9 cellular contexts compared by ENCODE assay signal in genomic region chr16:67284699-67285646, GRCh38. TPM values are rescaled to one million over a fixed set of nuclear protein-coding genes. Genes with fewer than 3 reads are reported as not detected.
A peak's percentile ranks its signal among the peaks of the same experiment; 100 is the strongest.
DNase-seq lines count a peak whose midpoint lies in the region; ATAC-seq and TF ChIP-seq lines count a peak whose summit lies in the region.
"Had no signal": no experiment of that assay in that cellular context is flagged by ENCODE, and none has a peak within 500 bp of the region (broad histone marks: within the 10 kb centered on the region; RNA-seq: fewer than 3 reads in every experiment).

No MANE protein-coding gene starts in this region.

- TF ChIP-seq CTCF in HFFc6 (IDR thresholded peaks at IDR 0.05) (peak; percentile 38; the same call in 1 of the 2 replicates), glutamatergic neuron (IDR thresholded peaks at IDR 0.05; ENCODE audit: partially characterized antibody, unreplicated experiment) (no peak), gastrocnemius medialis (IDR thresholded peaks at IDR 0.05 in 4 of 5, conservative IDR thresholded peaks at IDR 0.05 in 1 of 5) (peak; percentile 29 to 71 (median 65))

- peaks cover 8% of the 10 kb centered on the region for H3K27me3 Mint-ChIP-seq in HFFc6 (ENCODE audit: insufficient read depth)
- peaks cover 11% of the 10 kb centered on the region for H3K27me3 Mint-ChIP-seq in glutamatergic neuron (ENCODE audit: unreplicated experiment)

- no peaks in the 10 kb centered on the region for H3K9me3 ChIP-seq in gastrocnemius medialis

- TF ChIP-seq POLR2A in gastrocnemius medialis (IDR thresholded peaks at IDR 0.05): no peak

- H3K36me3 Mint-ChIP-seq in HFFc6 (ENCODE audit: low read depth): peaks cover 13% of the 10 kb centered on the region
- H3K36me3 Mint-ChIP-seq in glutamatergic neuron (ENCODE audit: unreplicated experiment): peaks cover 8% of the 10 kb centered on the region

- H3K4me3 Mint-ChIP-seq in HFFc6 (no peak overlapping the region), glutamatergic neuron (ENCODE audit: unreplicated experiment) (no peak overlapping the region)

- H3K27me3 ChIP-seq in gastrocnemius medialis: no peaks in the 10 kb centered on the region

- H3K36me3 ChIP-seq in gastrocnemius medialis: no peaks in the 10 kb centered on the region

- no peak overlapping the region for H3K27ac Mint-ChIP-seq in HFFc6
- no peak overlapping the region for H3K27ac Mint-ChIP-seq in glutamatergic neuron (ENCODE audit: unreplicated experiment)

- no peak overlapping the region for H3K4me3 ChIP-seq in gastrocnemius medialis
- H3K4me3 ChIP-seq: SK-N-MC had no signal

- intact Hi-C loops in gastrocnemius medialis (cut with DNase I; ENCODE audit: low total_unique reads): loop anchor here (1.0 kb wide), 1 partner anchor 25 kb away; no protein-coding TSS in a partner anchor

- peaks cover 12% of the 10 kb centered on the region for H3K4me1 Mint-ChIP-seq in HFFc6 (ENCODE audit: low read depth)
- no peaks in the 10 kb centered on the region for H3K4me1 Mint-ChIP-seq in glutamatergic neuron (ENCODE audit: low read depth, unreplicated experiment)

- H3K9me3 Mint-ChIP-seq in HFFc6 (no peaks in the 10 kb centered on the region), glutamatergic neuron (ENCODE audit: unreplicated experiment) (peaks cover 5% of the 10 kb centered on the region)

- no peaks in the 10 kb centered on the region for H3K4me1 ChIP-seq in gastrocnemius medialis

- in situ Hi-C loops in gastrocnemius medialis (cut with MboI; ENCODE audit: low sequenced_read_pairs in 4 of 4): no loop called here

- no peak for DNase-seq in HFFc6
- DNase-seq in RPMI8226: peak; percentile 98
- DNase-seq in glutamatergic neuron: peak; percentile 74
- peak; percentile 27 to 54 for DNase-seq in gastrocnemius medialis
- no peak for DNase-seq in stimulated activated CD4-positive, alpha-beta T cell treated with anti-CD3 and anti-CD28 coated beads, Interleukin-4, amount 100 ng/mL, for 24 hours
- no peak for DNase-seq in activated CD4-positive, alpha-beta T cell treated with anti-CD3 and anti-CD28 coated beads for 1 hour
- DNase-seq in HPDE6-E6E7 (ENCODE audit: extremely low spot score): no peak
- no peak for DNase-seq in putamen (ENCODE audit: low spot score)

- H3K27ac ChIP-seq in gastrocnemius medialis: no peak overlapping the region
- H3K27ac ChIP-seq: SK-N-MC had no signal

- peak; percentile 79 to 84 for ATAC-seq in gastrocnemius medialis

RNA-seq across cellular contexts. Expression of gene PLEKHG4, which starts 5.6 kb away (rescaled TPM):
- total RNA-seq in HFFc6 (2021; fragmentation: NEBNext Ultra II Directional; extraction: Animal tissue kit (Norgen Biotek cat#: 25700)): 10 to 100 TPM in 5 of 6 experiments, 1 to 10 TPM in 1; 8.6 to 14.1 (median 13.0) TPM
- total RNA-seq in glutamatergic neuron (ENCODE audit: unreplicated experiment) (3.4 TPM), gastrocnemius medialis (10 to 100 TPM in 1 of 4 donors, 1 to 10 TPM in 3; 1.1 to 16.5 (median 2.6) TPM)

RNA-seq across cellular contexts. Expression of gene SLC9A5, which starts 36.2 kb away (rescaled TPM):
- total RNA-seq in HFFc6 (2021; fragmentation: NEBNext Ultra II Directional; extraction: Animal tissue kit (Norgen Biotek cat#: 25700)): 1 to 10 TPM; 3.3 to 4.2 (median 3.7) TPM
- 1.4 TPM for total RNA-seq in glutamatergic neuron (ENCODE audit: unreplicated experiment)
- 1 to 10 TPM in 3 of 4 donors, under 1 TPM in 1; 0.61 to 2.0 (median 1.2) TPM for total RNA-seq in gastrocnemius medialis

RNA-seq across cellular contexts. Expression of gene FHOD1, which starts 37.7 kb away (rescaled TPM):
- 10 to 100 TPM; 46.3 to 55.9 (median 51.1) TPM for total RNA-seq in HFFc6 (2021; fragmentation: NEBNext Ultra II Directional; extraction: Animal tissue kit (Norgen Biotek cat#: 25700))
- total RNA-seq in glutamatergic neuron (ENCODE audit: unreplicated experiment): 18.8 TPM
- 10 to 100 TPM; 26.3 to 65.3 (median 52.4) TPM for total RNA-seq in gastrocnemius medialis

RNA-seq across cellular contexts. Expression of gene KCTD19, which starts 41.6 kb away (rescaled TPM):
- total RNA-seq in HFFc6 (2021; fragmentation: NEBNext Ultra II Directional; extraction: Animal tissue kit (Norgen Biotek cat#: 25700)): not detected
- total RNA-seq in glutamatergic neuron (ENCODE audit: unreplicated experiment) (1.0 TPM), gastrocnemius medialis (not detected)

RNA-seq across cellular contexts. Expression of gene LRRC36, which starts 41.6 kb away (rescaled TPM):
- not detected for total RNA-seq in HFFc6 (2021; fragmentation: NEBNext Ultra II Directional; extraction: Animal tissue kit (Norgen Biotek cat#: 25700))
- total RNA-seq in glutamatergic neuron (ENCODE audit: unreplicated experiment) (not detected), gastrocnemius medialis (not detected)

Comparison
In these comparisons a context has a peak if more than half of its experiments do, and no peak if none do; other contexts are left out.
1. DNase-seq: peak in RPMI8226 (single experiment), glutamatergic neuron (single experiment) and gastrocnemius medialis (2 of 2); none in HFFc6 (single experiment), stimulated activated CD4-positive, alpha-beta T cell treated with anti-CD3 and anti-CD28 coated beads, Interleukin-4, amount 100 ng/mL, for 24 hours (single experiment), activated CD4-positive, alpha-beta T cell treated with anti-CD3 and anti-CD28 coated beads for 1 hour (single experiment), HPDE6-E6E7 (single experiment) and putamen (single experiment).